Comparison of ENCODE assay signal across 20 cellular contexts in the genomic region with DNA sequence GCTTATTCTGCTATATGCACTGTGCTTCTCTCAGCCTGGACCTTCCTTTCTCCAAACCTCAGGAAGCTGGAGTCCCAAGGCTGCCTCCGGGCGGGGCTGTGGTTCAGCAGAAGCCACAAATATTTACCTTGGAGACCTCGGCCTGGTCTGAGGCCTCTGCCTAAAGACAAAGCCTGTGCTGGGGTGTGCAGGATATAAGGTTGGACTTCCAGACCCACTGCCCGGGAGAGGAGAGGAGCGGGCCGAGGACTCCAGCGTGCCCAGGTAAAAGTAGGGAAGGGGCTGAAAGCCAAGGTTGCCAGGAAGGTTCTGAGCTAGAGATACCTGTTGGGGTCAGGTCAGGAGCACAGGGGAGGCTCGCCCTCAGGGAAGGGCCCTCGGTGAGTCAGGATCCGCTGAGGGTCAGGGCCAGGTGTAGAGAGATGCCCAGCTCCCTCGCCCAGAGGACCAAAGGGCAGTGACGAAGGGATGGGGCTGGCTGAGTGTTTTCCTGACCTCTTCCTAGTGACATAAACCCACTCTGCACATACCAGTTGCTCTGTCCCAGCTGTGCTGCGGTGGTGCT. TPM values are rescaled to one million over a fixed set of nuclear protein-coding genes. Genes with fewer than 3 reads are reported as not detected.
DNase-seq lines count a peak whose midpoint lies in the region; ATAC-seq and TF ChIP-seq lines count a peak whose summit lies in the region.
"Had no signal": no experiment of that assay in that cellular context is flagged by ENCODE, and none has a peak within 500 bp of the region (broad histone marks: within the 10 kb centered on the region; RNA-seq: fewer than 3 reads in every experiment).

A gene with protein sequence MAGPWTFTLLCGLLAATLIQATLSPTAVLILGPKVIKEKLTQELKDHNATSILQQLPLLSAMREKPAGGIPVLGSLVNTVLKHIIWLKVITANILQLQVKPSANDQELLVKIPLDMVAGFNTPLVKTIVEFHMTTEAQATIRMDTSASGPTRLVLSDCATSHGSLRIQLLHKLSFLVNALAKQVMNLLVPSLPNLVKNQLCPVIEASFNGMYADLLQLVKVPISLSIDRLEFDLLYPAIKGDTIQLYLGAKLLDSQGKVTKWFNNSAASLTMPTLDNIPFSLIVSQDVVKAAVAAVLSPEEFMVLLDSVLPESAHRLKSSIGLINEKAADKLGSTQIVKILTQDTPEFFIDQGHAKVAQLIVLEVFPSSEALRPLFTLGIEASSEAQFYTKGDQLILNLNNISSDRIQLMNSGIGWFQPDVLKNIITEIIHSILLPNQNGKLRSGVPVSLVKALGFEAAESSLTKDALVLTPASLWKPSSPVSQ (plus strand): TSS at position 224 of the 565 bp plus-strand sequence. CDS start 2,860 bp downstream, outside the sequence.

- H3K4me1 ChIP-seq in PC-9 (replicated peaks; ENCODE audit: insufficient read depth) (peaks cover 50% of the 10 kb centered on the region), lower lobe of right lung (no peaks in the 10 kb centered on the region), stomach (peaks cover under 1 to 8% (median 3%) of the 10 kb centered on the region in 4 donors), upper lobe of right lung (no peaks in the 10 kb centered on the region)
- H3K4me1 ChIP-seq: SJSA1 had no signal

- CTCF ChIA-PET in PC-9 (lab: Charles Lee), result no interaction called here

- no peak for TF ChIP-seq CTCF in PC-9 (conservative IDR thresholded peaks at IDR 0.05)
- no peak for TF ChIP-seq CTCF in lower lobe of right lung (IDR thresholded peaks at IDR 0.05)
- no peak for TF ChIP-seq CTCF in stomach (IDR thresholded peaks at IDR 0.05)
- TF ChIP-seq CTCF in upper lobe of right lung (IDR thresholded peaks at IDR 0.05), result no peak

- intact Hi-C loops in PC-9 (cut with micrococcal nuclease; ENCODE audit: unreplicated experiment) (no loop called here), lower lobe of right lung (cut with DNase I) (no loop called here), stomach (cut with DNase I; ENCODE audit: low total_unique reads) (no loop called here), upper lobe of right lung (cut with DNase I) (no loop called here)

- H4K20me1 ChIP-seq in PC-9 (ENCODE audit: insufficient read depth), result no peaks in the 10 kb centered on the region

- no peak for ATAC-seq in lower lobe of right lung
- ATAC-seq in upper lobe of right lung, result no peak
- ATAC-seq in GM19455 (IDR thresholded peaks at IDR 0.05; ENCODE audit: unreplicated experiment), result no peak

- TF ChIP-seq EP300 in stomach (IDR thresholded peaks at IDR 0.05), result no peak

- no peak for TF ChIP-seq POLR2A in stomach (IDR thresholded peaks at IDR 0.05)

- no TSS peak for BruUV-seq in PC-9 (replicated peaks; lab: Mats Ljungman, UMichigan)

- POLR2A ChIA-PET in PC-9 (lab: Charles Lee; ENCODE audit: unreplicated experiment), result interaction anchor here (0.6 kb wide), 1 partner anchor 21 kb away, joined by 4 read pairs; no protein-coding TSS in a partner anchor

- DNase-seq in H7 (peak; percentile 44), PC-9 (peak; percentile 68 to 72), lower lobe of right lung (no peak), stomach (peak; percentile 33), upper lobe of right lung (no peak), middle frontal gyrus (ENCODE audit: extremely low spot score, low spot score) (no peak)
- DNase-seq: BE2C; CD8-positive, alpha-beta memory T cell; DMS 273 treated with DMSO at 0.1 percent for 48 hours; Kasumi-1; NCI-H1417 treated with DMSO at 0.1 percent for 48 hours; NCI-H2029; NCI-H510A treated with DMSO at 0.1 percent for 48 hours had no signal

- peak within 1 kb of the TSS; percentile 56 for H3K4me2 ChIP-seq in PC-9

- H3F3A ChIP-seq in PC-9 (ENCODE audit: insufficient read depth, low read depth), result peaks cover 8% of the 10 kb centered on the region; the same call in 1 of the 2 replicates

- peak within 1 kb of the TSS; percentile 8; the same call in 1 of the 2 replicates for H3K27ac ChIP-seq in PC-9
- H3K27ac ChIP-seq in lower lobe of right lung, result no peak within 1 kb of the TSS
- no peak within 1 kb of the TSS for H3K27ac ChIP-seq in stomach
- no peak within 1 kb of the TSS for H3K27ac ChIP-seq in upper lobe of right lung
- H3K27ac ChIP-seq: RWPE1, SJSA1 had no signal

- H3K27me3 ChIP-seq in H7 (ENCODE audit: control insufficient read depth, insufficient read depth, low read length) (no peaks in the 10 kb centered on the region), PC-9 (ENCODE audit: insufficient read depth, low read depth) (no peaks in the 10 kb centered on the region; the same call in 1 of the 2 replicates), lower lobe of right lung (ENCODE audit: low read depth) (peaks cover 3% of the 10 kb centered on the region), stomach (peaks cover 0 to 62% (median 0%) of the 10 kb centered on the region in 3 donors), upper lobe of right lung (no peaks in the 10 kb centered on the region)
- H3K27me3 ChIP-seq: BE2C had no signal

- H3K79me2 ChIP-seq in PC-9 (ENCODE audit: low read depth), result no peaks in the 10 kb centered on the region

- H3K9me3 ChIP-seq in PC-9 (ENCODE audit: insufficient read depth, low read depth) (no peaks in the 10 kb centered on the region), lower lobe of right lung (no peaks in the 10 kb centered on the region), stomach (peaks cover 0 to 3% (median 0%) of the 10 kb centered on the region in 4 donors), upper lobe of right lung (no peaks in the 10 kb centered on the region)
- H3K9me3 ChIP-seq: BE2C, HAP-1, SJSA1 had no signal

- WGBS in stomach, 5 donors, result 71 to 78% (median 75%) methylated on average over 13 of the region's 13 CpGs

- no peaks in the 10 kb centered on the region for H3K9me2 ChIP-seq in PC-9 (ENCODE audit: insufficient read depth)

- H3K4me3 ChIP-seq in H7 (ENCODE audit: insufficient read depth, low read depth, low read length) (no peak within 1 kb of the TSS), PC-9 (no peak within 1 kb of the TSS), lower lobe of right lung (no peak within 1 kb of the TSS), stomach (no peak within 1 kb of the TSS), upper lobe of right lung (no peak within 1 kb of the TSS)
- H3K4me3 ChIP-seq: HAP-1, SJSA1 had no signal

- H2AFZ ChIP-seq in PC-9, result no peak within 1 kb of the TSS

- H3K36me3 ChIP-seq in H7 (replicated peaks; ENCODE audit: control insufficient read depth, insufficient read depth, low read length) (no peaks in the 10 kb centered on the region), PC-9 (ENCODE audit: low read depth) (no peaks in the 10 kb centered on the region), lower lobe of right lung (no peaks in the 10 kb centered on the region), stomach (no peaks in the 10 kb centered on the region), upper lobe of right lung (no peaks in the 10 kb centered on the region)
- H3K36me3 ChIP-seq: BE2C, HAP-1, SJSA1 had no signal

RNA-seq across cellular contexts. Expression of the gene that starts here (rescaled TPM):
- total RNA-seq in H7 (2014; rRNA removed; shearing (Covaris generic)), result not detected in 2 replicates
- total RNA-seq in PC-9 (2021) (not detected in 2 replicates), lower lobe of right lung (263 TPM), stomach (10 to 100 TPM in 4 of 5 donors, not detected in 1; 20.2 to 58.9 (median 44.5) TPM), upper lobe of right lung (0.67 TPM)
- 100 to 1,000 TPM in 1 of 3 donors, 10 to 100 TPM in 1, 1 to 10 TPM in 1; 2.3 to 169 (median 22.7) TPM for polyA plus RNA-seq in stomach
- total RNA-seq: CD8-positive, alpha-beta memory T cell; Daoy; OCI-LY7; SJSA1 had no signal
- polyA plus RNA-seq: AG04450; CD8-positive, alpha-beta memory T cell had no signal

Comparison
In these comparisons a context has a peak if more than half of its experiments do, and no peak if none do; other contexts are left out.
1. Peak in DNase-seq in H7; RNA of the gene not detected or under 1 TPM.
2. Peak in DNase-seq, H3K27ac ChIP-seq and H3K4me2 ChIP-seq in PC-9; RNA of the gene not detected or under 1 TPM.